Comparison of ENCODE assay signal across 21 cellular contexts in the genomic region with DNA sequence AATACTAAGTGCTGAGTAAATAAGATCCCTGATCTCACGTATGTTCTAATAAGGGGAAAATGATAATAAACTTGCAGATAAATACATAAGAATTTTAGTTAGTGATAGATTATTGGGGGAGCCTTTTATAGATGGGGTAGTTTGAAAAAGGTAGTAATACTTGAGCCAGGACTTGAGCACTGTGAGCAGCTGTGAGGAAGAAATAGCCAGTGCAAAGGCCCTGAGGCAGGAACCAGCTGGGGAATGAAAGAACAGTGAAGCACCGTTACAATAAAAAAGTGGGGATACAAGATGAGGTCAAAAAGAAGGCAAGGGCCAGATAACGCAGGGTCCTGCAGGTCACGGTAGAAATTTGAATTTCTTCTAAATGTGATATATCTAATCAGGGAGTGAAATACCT.
DNase-seq lines count a peak whose midpoint lies in the region; ATAC-seq, FAIRE-seq and TF ChIP-seq lines count a peak whose summit lies in the region.
"Had no signal": no experiment of that assay in that cellular context is flagged by ENCODE, and none has a peak within 500 bp of the region (broad histone marks: within the 10 kb centered on the region; RNA-seq: fewer than 3 reads in every experiment).

No MANE protein-coding gene starts in this region.

- POLR2A ChIA-PET in HEK293 (lab: Yijun Ruan, JAX): no interaction called here

- no peak for DNase-seq in adipocyte (ENCODE audit: low read depth)
- no peak for DNase-seq in DMS114 treated with DMSO at 0.1 percent for 48 hours (lab: John Stamatoyannopoulos, UW; ENCODE audit: unreplicated experiment)
- DNase-seq in activated CD4-positive, CD25-positive, alpha-beta regulatory T cell treated with anti-CD3 and anti-CD28 coated beads, Interleukin-2, amount 50 U/mL, for 72 hours: no peak
- DNase-seq: AML-193; CD4-positive, alpha-beta memory T cell; DMS53; DND-41; H7 had no signal

- H3K36me3 ChIP-seq in HEK293 (ENCODE audit: control insufficient read depth in 2 of 2, insufficient read depth in 1 of 2, low read length in 2 of 2) (no peaks in the 10 kb centered on the region), adipocyte (ENCODE audit: control insufficient read depth, insufficient read depth, low read length, severe bottlenecking) (no peaks in the 10 kb centered on the region), subcutaneous abdominal adipose tissue (ENCODE audit: control insufficient read depth in 5 of 5, insufficient read depth in 5 of 5, low read length in 5 of 5) (no peaks in the 10 kb centered on the region)

- peak; percentile 27 for FAIRE-seq in islet of Langerhans (lab: Jason Lieb, UNC)
- FAIRE-seq: G401.6, GM12892, GM18507, HTR-8/SVneo had no signal

- H3K4me1 ChIP-seq in HEK293 (ENCODE audit: control insufficient read depth, insufficient read depth, low read length) (no peaks in the 10 kb centered on the region), adipocyte (ENCODE audit: control insufficient read depth, insufficient read depth, low read length) (peaks cover 62% of the 10 kb centered on the region), subcutaneous abdominal adipose tissue (ENCODE audit: control insufficient read depth in 5 of 5, insufficient read depth in 5 of 5, low read length in 5 of 5) (peaks cover 0 to 27% (median 26%) of the 10 kb centered on the region in 5 donors)

- peak overlapping the region; percentile 12 for H3K9ac ChIP-seq in adipocyte (ENCODE audit: low read length)
- no peak overlapping the region for H3K9ac ChIP-seq in subcutaneous abdominal adipose tissue (ENCODE audit: low read length in 5 of 5)
- H3K9ac ChIP-seq: KMS-11 had no signal

- H3K27ac ChIP-seq in HEK293 (ENCODE audit: extremely low read depth, low read depth, low read length) (no peak overlapping the region), subcutaneous abdominal adipose tissue (ENCODE audit: low read depth, low read length) (peak overlapping the region; percentile 21)
- H3K27ac ChIP-seq: C4-2B, KMS-11 had no signal

- H3K27me3 ChIP-seq in adipocyte (replicated peaks; ENCODE audit: control insufficient read depth, insufficient read depth, low read length) (no peaks in the 10 kb centered on the region), subcutaneous abdominal adipose tissue (ENCODE audit: control insufficient read depth in 5 of 5, insufficient read depth in 4 of 5, low read length in 5 of 5) (no peaks in the 10 kb centered on the region)

- no peak for ATAC-seq in GM21515 (IDR thresholded peaks at IDR 0.05; ENCODE audit: unreplicated experiment)
- ATAC-seq: A549, GM23338, HCT116 had no signal

- H3K9me3 ChIP-seq in HEK293 (ENCODE audit: control insufficient read depth, insufficient read depth, low read depth, low read length) (no peaks in the 10 kb centered on the region), adipocyte (ENCODE audit: control insufficient read depth, low read length) (no peaks in the 10 kb centered on the region), subcutaneous abdominal adipose tissue (ENCODE audit: control insufficient read depth in 5 of 5, low read length in 5 of 5) (no peaks in the 10 kb centered on the region)
- H3K9me3 ChIP-seq: A549 had no signal

- CTCF ChIA-PET in HEK293 (lab: Yijun Ruan, JAX): no interaction called here

- no peak for TF ChIP-seq CTCF in HEK293 (tag by site-specific recombination; IDR thresholded peaks at IDR 0.05)

- no peak overlapping the region for H3K4me3 ChIP-seq in HEK293 (ENCODE audit: low read depth, low read length)
- H3K4me3 ChIP-seq in adipocyte (ENCODE audit: low read length): no peak overlapping the region
- H3K4me3 ChIP-seq in subcutaneous abdominal adipose tissue (ENCODE audit: low read depth in 1 of 5, low read length in 5 of 5): no peak overlapping the region
- H3K4me3 ChIP-seq: A549, GM23338 had no signal

TF ChIP-seq in HEK293, 187 proteins besides CTCF, POLR2A, EP300 and RAD21:
- TF ChIP-seq ZFP3 (tag by site-specific recombination; IDR thresholded peaks at IDR 0.05; ENCODE audit: low read depth) (no peak), ZNF623 (tag by site-specific recombination; IDR thresholded peaks at IDR 0.05) (peak; percentile 89)
